In genomic region chr3:6861331-6861988, GRCh38 we compare ENCODE assay signal across 13 cellular contexts. TPM values are rescaled to one million over a fixed set of nuclear protein-coding genes. Genes with fewer than 3 reads are reported as not detected.
DNase-seq lines count a peak whose midpoint lies in the region; ATAC-seq, FAIRE-seq and TF ChIP-seq lines count a peak whose summit lies in the region.
"Had no signal": no experiment of that assay in that cellular context is flagged by ENCODE, and none has a peak within 500 bp of the region (broad histone marks: within the 10 kb centered on the region; RNA-seq: fewer than 3 reads in every experiment).

No MANE protein-coding gene starts in this region.

- peaks cover 6% of the 10 kb centered on the region for H3K36me3 Mint-ChIP-seq in activated CD8-positive, alpha-beta memory T cell treated with anti-CD3 and anti-CD28 coated beads, Interleukin-2, amount 10 ng/mL, durations not matched to agents 7 days and 5 days

- H3K4me1 Mint-ChIP-seq in activated CD8-positive, alpha-beta memory T cell treated with anti-CD3 and anti-CD28 coated beads, Interleukin-2, amount 10 ng/mL, durations not matched to agents 7 days and 5 days: peaks cover 1% of the 10 kb centered on the region

- H3K9me3 ChIP-seq in iPS-18a (ENCODE audit: control insufficient read depth, low read depth, low read length) (no peaks in the 10 kb centered on the region), psoas muscle (no peaks in the 10 kb centered on the region), PC-9 (ENCODE audit: insufficient read depth, low read depth) (no peaks in the 10 kb centered on the region), small intestine (ENCODE audit: control insufficient read depth, low read depth) (no peaks in the 10 kb centered on the region)

- WGBS in psoas muscle, 3 donors: 1% methylated on average over 47 to 60 of the region's 60 CpGs
- 4 to 21% (median 19%) methylated on average over 56 to 60 of the region's 60 CpGs for WGBS in small intestine, 3 donors

- peaks cover 6% of the 10 kb centered on the region for H3K9me3 Mint-ChIP-seq in activated CD8-positive, alpha-beta memory T cell treated with anti-CD3 and anti-CD28 coated beads, Interleukin-2, amount 10 ng/mL, durations not matched to agents 7 days and 5 days (ENCODE audit: low read depth)

- intact Hi-C loops in psoas muscle (cut with DNase I): no loop called here
- intact Hi-C loops in PC-9 (cut with micrococcal nuclease; ENCODE audit: unreplicated experiment): no loop called here

- FAIRE-seq in small intestine (lab: Jason Lieb, UNC): no peak
- FAIRE-seq: bronchial epithelial cell had no signal

- no peaks in the 10 kb centered on the region for H3F3A ChIP-seq in PC-9 (ENCODE audit: insufficient read depth, low read depth)

- no peak overlapping the region for H3K27ac ChIP-seq in iPS-18a (ENCODE audit: low read length)
- no peak overlapping the region for H3K27ac ChIP-seq in psoas muscle
- H3K27ac ChIP-seq in PC-9: no peak overlapping the region
- no peak overlapping the region for H3K27ac ChIP-seq in small intestine (ENCODE audit: low read depth in 1 of 2, low read length in 1 of 2)
- H3K27ac ChIP-seq in brain microvascular endothelial cell: no peak overlapping the region

- H3K9ac ChIP-seq in iPS-18a (ENCODE audit: low read length): no peak overlapping the region

- no peak overlapping the region for H3K4me3 Mint-ChIP-seq in activated CD8-positive, alpha-beta memory T cell treated with anti-CD3 and anti-CD28 coated beads, Interleukin-2, amount 10 ng/mL, durations not matched to agents 7 days and 5 days
- H3K4me3 Mint-ChIP-seq: CD4-positive, alpha-beta T cell; stimulated activated naive B cell treated with anti-CD40 and anti-IgM and Interleukin-4, amounts not matched to agents 10 μg/mL and 1 μg/mL and 100 μg/mL, for 72 hours had no signal

- CTCF ChIA-PET in PC-9 (lab: Charles Lee): no interaction called here
- CTCF ChIA-PET in activated CD8-positive, alpha-beta memory T cell treated with anti-CD3 and anti-CD28 coated beads, Interleukin-2, amount 10 ng/mL, durations not matched to agents 7 days and 5 days (lab: Charles Lee): no interaction called here

- H3K9me2 ChIP-seq in PC-9 (ENCODE audit: insufficient read depth): no peaks in the 10 kb centered on the region

- ATAC-seq in SK-N-SH treated with all-trans-retinoic acid at 6 μM for 48 hours (peak; percentile 33; the same call in 1 of the 3 replicates), psoas muscle (no peak)
- no peak for ATAC-seq in activated CD8-positive, alpha-beta memory T cell treated with anti-CD3 and anti-CD28 coated beads, Interleukin-2, amount 10 ng/mL, durations not matched to agents 7 days and 5 days
- ATAC-seq: stimulated activated naive B cell treated with anti-CD40 and anti-IgM and Interleukin-4, amounts not matched to agents 10 μg/mL and 1 μg/mL and 100 μg/mL, for 72 hours had no signal

- no peaks in the 10 kb centered on the region for H4K20me1 ChIP-seq in PC-9 (ENCODE audit: insufficient read depth)

- BruUV-seq in PC-9 (replicated peaks; lab: Mats Ljungman, UMichigan): no TSS peak

- peaks cover 74% of the 10 kb centered on the region for H3K27me3 ChIP-seq in H7 (ENCODE audit: control insufficient read depth, insufficient read depth, low read length)
- peaks cover 82% of the 10 kb centered on the region for H3K27me3 ChIP-seq in iPS-18a (ENCODE audit: control insufficient read depth, insufficient read depth, low read length)
- H3K27me3 ChIP-seq in psoas muscle (ENCODE audit: insufficient read depth in 3 of 3, low read length in 2 of 3): peaks cover 4 to 35% (median 6%) of the 10 kb centered on the region in 3 donors
- H3K27me3 ChIP-seq in PC-9 (ENCODE audit: insufficient read depth, low read depth): peaks cover 12% of the 10 kb centered on the region; the same call in 1 of the 2 replicates
- peaks cover 0 to 2% of the 10 kb centered on the region in 2 donors for H3K27me3 ChIP-seq in small intestine (ENCODE audit: control insufficient read depth in 2 of 2, insufficient read depth in 2 of 2, low read length in 2 of 2)
- H3K27me3 ChIP-seq in brain microvascular endothelial cell (replicated peaks): no peaks in the 10 kb centered on the region

- TF ChIP-seq CTCF in psoas muscle (IDR thresholded peaks at IDR 0.05) (no peak), PC-9 (conservative IDR thresholded peaks at IDR 0.05) (no peak), brain microvascular endothelial cell (IDR thresholded peaks at IDR 0.05; ENCODE audit: low read depth, low read length, missing control alignments) (no peak)

- H3K79me2 ChIP-seq in PC-9 (ENCODE audit: low read depth): no peaks in the 10 kb centered on the region

- DNase-seq in H7 (peak; percentile 52), psoas muscle (no peak), PC-9 (no peak), small intestine (no peak), brain microvascular endothelial cell (no peak)
- DNase-seq in activated CD8-positive, alpha-beta memory T cell treated with anti-CD3 and anti-CD28 coated beads, Interleukin-2, amount 10 ng/mL, durations not matched to agents 7 days and 5 days: no peak
- DNase-seq: CD4-positive, alpha-beta T cell; NCI-H1048; stimulated activated naive B cell treated with anti-CD40 and anti-IgM and Interleukin-4, amounts not matched to agents 10 μg/mL and 1 μg/mL and 100 μg/mL, for 72 hours had no signal

- no peak overlapping the region for H3K27ac Mint-ChIP-seq in activated CD8-positive, alpha-beta memory T cell treated with anti-CD3 and anti-CD28 coated beads, Interleukin-2, amount 10 ng/mL, durations not matched to agents 7 days and 5 days
- H3K27ac Mint-ChIP-seq: CD4-positive, alpha-beta T cell; stimulated activated naive B cell treated with anti-CD40 and anti-IgM and Interleukin-4, amounts not matched to agents 10 μg/mL and 1 μg/mL and 100 μg/mL, for 72 hours had no signal

- H2AFZ ChIP-seq in PC-9: no peak overlapping the region

- no peak overlapping the region for H3K4me2 ChIP-seq in PC-9

- H3K4me3 ChIP-seq in H7 (ENCODE audit: insufficient read depth, low read depth, low read length) (peak overlapping the region; percentile 68), iPS-18a (ENCODE audit: low read length) (peak overlapping the region; percentile 87), psoas muscle (peak overlapping the region; percentile 38), PC-9 (no peak overlapping the region), small intestine (ENCODE audit: low read depth in 1 of 2, low read length in 2 of 2) (no peak overlapping the region), brain microvascular endothelial cell (ENCODE audit: low read depth, low read length) (no peak overlapping the region)

- H3K36me3 ChIP-seq in H7 (replicated peaks; ENCODE audit: control insufficient read depth, insufficient read depth, low read length) (no peaks in the 10 kb centered on the region), iPS-18a (ENCODE audit: control insufficient read depth, low read depth, low read length) (no peaks in the 10 kb centered on the region), psoas muscle (ENCODE audit: insufficient read depth in 1 of 2, low read depth in 1 of 2) (no peaks in the 10 kb centered on the region), PC-9 (ENCODE audit: low read depth) (no peaks in the 10 kb centered on the region), small intestine (ENCODE audit: control insufficient read depth in 2 of 2, insufficient read depth in 2 of 2, low read length in 2 of 2) (no peaks in the 10 kb centered on the region), brain microvascular endothelial cell (replicated peaks) (no peaks in the 10 kb centered on the region)

- in situ Hi-C loops in brain microvascular endothelial cell (cut with HindIII; ENCODE audit: low pct_ligation_motif_present, low sequenced_read_pairs): no loop called here

- peaks cover 17% of the 10 kb centered on the region for H3K27me3 Mint-ChIP-seq in activated CD8-positive, alpha-beta memory T cell treated with anti-CD3 and anti-CD28 coated beads, Interleukin-2, amount 10 ng/mL, durations not matched to agents 7 days and 5 days

- POLR2A ChIA-PET in PC-9 (lab: Charles Lee; ENCODE audit: unreplicated experiment): no interaction called here

- peaks cover 3% of the 10 kb centered on the region for H3K4me1 ChIP-seq in iPS-18a (ENCODE audit: control insufficient read depth, low read depth, low read length)
- no peaks in the 10 kb centered on the region for H3K4me1 ChIP-seq in psoas muscle
- H3K4me1 ChIP-seq in PC-9 (replicated peaks; ENCODE audit: insufficient read depth): no peaks in the 10 kb centered on the region
- H3K4me1 ChIP-seq in small intestine (ENCODE audit: control insufficient read depth in 2 of 2, insufficient read depth in 1 of 2, low read depth in 1 of 2, low read length in 1 of 2): no peaks in the 10 kb centered on the region

TF ChIP-seq in SK-N-SH treated with all-trans-retinoic acid at 6 μM for 48 hours, 23 proteins besides CTCF, POLR2A, EP300 and RAD21 (continues in another document):
- TF ChIP-seq BACH2 (CRISPR knock-in tag; IDR thresholded peaks at IDR 0.05; ENCODE audit: borderline replicate concordance) (no peak), TCF4 (CRISPR knock-in tag; IDR thresholded peaks at IDR 0.05; ENCODE audit: borderline replicate concordance) (no peak), PATZ1 (CRISPR knock-in tag; IDR thresholded peaks at IDR 0.05; ENCODE audit: borderline replicate concordance) (no peak)

RNA-seq across cellular contexts. Expression of gene GRM7, which starts 0.5 kb away (rescaled TPM):
- 0.14 and 0.70 TPM in 2 replicates for total RNA-seq in H7 (2014; rRNA removed; shearing (Covaris generic))
- total RNA-seq in psoas muscle: not detected
- under 1 TPM in 1 of 3 donors, not detected in 2; 0.01 TPM for polyA plus RNA-seq in psoas muscle
- total RNA-seq in PC-9 (2021): not detected in 2 replicates
- polyA plus RNA-seq in small intestine: under 1 TPM in 1 of 3 donors, not detected in 2; 0.01 TPM
- not detected for total RNA-seq in activated CD8-positive, alpha-beta memory T cell treated with anti-CD3 and anti-CD28 coated beads, Interleukin-2, amount 10 ng/mL, durations not matched to agents 7 days and 5 days
- total RNA-seq: bronchial epithelial cell; CD4-positive, alpha-beta T cell; mononuclear cell had no signal

Comparison
In these comparisons a context has a peak if more than half of its experiments do, and no peak if none do; other contexts are left out.
1. H3K4me3 ChIP-seq: peak in H7 (single experiment), iPS-18a (single experiment) and psoas muscle (single experiment); none in PC-9 (single experiment), small intestine (0 of 2) and brain microvascular endothelial cell (single experiment).